In genomic region chr10:29836396-29836795, GRCh38 we compare ENCODE assay signal across 23 cellular contexts.
"Had no signal": no experiment of that assay in that cellular context is flagged by ENCODE, and none has a peak within 500 bp of the region (broad histone marks: within the 10 kb centered on the region; RNA-seq: fewer than 3 reads in every experiment).

No MANE protein-coding gene starts in this region.

- H3K4me3 ChIP-seq: MG63 had no signal

- H3K27me3 Mint-ChIP-seq: activated B cell treated with CpG ODN at 0.5 μM for 24 hours; activated CD4-positive, alpha-beta T cell treated with anti-CD3 and anti-CD28 coated beads, Interleukin-2, amount 10 ng/mL, durations not matched to agents 24 days and 14 days; activated T-cell treated with anti-CD3 and anti-CD28 coated beads, Interleukin-2, amount 50 U/mL, for 24 hours had no signal

- ATAC-seq: activated CD8-positive, alpha-beta memory T cell treated with anti-CD3 and anti-CD28 coated beads, Interleukin-2, amount 10 ng/mL, durations not matched to agents 7 days and 5 days; PC-3; T-helper 17 cell had no signal

- H3K36me3 Mint-ChIP-seq: activated CD8-positive, alpha-beta memory T cell treated with anti-CD3 and anti-CD28 coated beads, Interleukin-2, amount 10 ng/mL, durations not matched to agents 7 days and 5 days; activated naive CD4-positive, alpha-beta T cell treated with anti-CD3 and anti-CD28 coated beads, Interleukin-2, amount 50 U/mL, for 24 hours had no signal

- H3K4me1 Mint-ChIP-seq: activated B cell treated with CpG ODN at 0.5 μM for 24 hours; activated CD4-positive, alpha-beta T cell treated with anti-CD3 and anti-CD28 coated beads, Interleukin-2, amount 10 ng/mL, durations not matched to agents 24 days and 14 days; activated CD8-positive, alpha-beta memory T cell treated with anti-CD3 and anti-CD28 coated beads, Interleukin-2, amount 10 ng/mL, durations not matched to agents 7 days and 5 days; activated naive CD4-positive, alpha-beta T cell treated with anti-CD3 and anti-CD28 coated beads, Interleukin-2, amount 50 U/mL, for 24 hours; T-helper 17 cell had no signal

- DNase-seq: activated B cell treated with CpG ODN at 0.5 μM for 24 hours; activated CD4-positive, alpha-beta T cell treated with anti-CD3 and anti-CD28 coated beads for 1 hour; activated CD4-positive, alpha-beta T cell treated with anti-CD3 and anti-CD28 coated beads, Interleukin-2, amount 10 ng/mL, durations not matched to agents 24 days and 14 days; activated CD4-positive, alpha-beta T cell treated with anti-CD3 and anti-CD28 coated beads, Interleukin-2, amount 50 U/mL, for 48 hours; activated CD8-positive, alpha-beta memory T cell treated with anti-CD3 and anti-CD28 coated beads, Interleukin-2, amount 10 ng/mL, durations not matched to agents 7 days and 5 days; activated effector memory CD4-positive, alpha-beta T cell treated with Interleukin-2 at 50 U/mL for 16 hours; activated naive CD4-positive, alpha-beta T cell; activated T-cell treated with anti-CD3 and anti-CD28 coated beads, Interleukin-2, amount 50 U/mL, for 24 hours; aorta; MG63; MV-4-11; NCI-H1092 treated with DMSO at 0.1 percent for 48 hours; NCI-H1417 treated with DMSO at 0.1 percent for 48 hours; NCI-H1694; NCI-H2029; NCI-H345; NCI-H510A treated with DMSO at 0.1 percent for 48 hours; PC-3; SIG-M5; T-helper 17 cell; T-helper 9 cell had no signal

- H3K9me3 Mint-ChIP-seq: activated B cell treated with CpG ODN at 0.5 μM for 24 hours; activated naive CD4-positive, alpha-beta T cell treated with anti-CD3 and anti-CD28 coated beads, Interleukin-2, amount 50 U/mL, for 24 hours; activated T-cell treated with anti-CD3 and anti-CD28 coated beads, Interleukin-2, amount 50 U/mL, for 24 hours had no signal

- H3K9me3 ChIP-seq: MG63 had no signal

- H3K27me3 ChIP-seq: MG63 had no signal

- H3K36me3 ChIP-seq: MG63 had no signal

- H3K4me3 Mint-ChIP-seq: activated B cell treated with CpG ODN at 0.5 μM for 24 hours; activated CD4-positive, alpha-beta T cell treated with anti-CD3 and anti-CD28 coated beads, Interleukin-2, amount 10 ng/mL, durations not matched to agents 24 days and 14 days; activated CD8-positive, alpha-beta memory T cell treated with anti-CD3 and anti-CD28 coated beads, Interleukin-2, amount 10 ng/mL, durations not matched to agents 7 days and 5 days; activated naive CD4-positive, alpha-beta T cell treated with anti-CD3 and anti-CD28 coated beads, Interleukin-2, amount 50 U/mL, for 24 hours; activated T-cell treated with anti-CD3 and anti-CD28 coated beads, Interleukin-2, amount 50 U/mL, for 24 hours; activated T-helper 1 cell treated with anti-CD3 and anti-CD28 coated beads, Interleukin-12 subunit alpha, Interleukin-12 subunit beta, Interleukin-2, Interleukin-4 antibody, amounts not matched to agents 30 ng/mL and 10 ng/mL and 1 ng/mL, durations not matched to agents 14 hours and 24 hours and 36 hours; T-helper 17 cell had no signal

- H3K27ac Mint-ChIP-seq: activated B cell treated with CpG ODN at 0.5 μM for 24 hours; activated CD4-positive, alpha-beta T cell treated with anti-CD3 and anti-CD28 coated beads, Interleukin-2, amount 10 ng/mL, durations not matched to agents 24 days and 14 days; activated CD8-positive, alpha-beta memory T cell treated with anti-CD3 and anti-CD28 coated beads, Interleukin-2, amount 10 ng/mL, durations not matched to agents 7 days and 5 days; activated naive CD4-positive, alpha-beta T cell treated with anti-CD3 and anti-CD28 coated beads, Interleukin-2, amount 50 U/mL, for 24 hours; activated T-cell treated with anti-CD3 and anti-CD28 coated beads, Interleukin-2, amount 50 U/mL, for 24 hours; activated T-helper 1 cell treated with anti-CD3 and anti-CD28 coated beads, Interleukin-12 subunit alpha, Interleukin-12 subunit beta, Interleukin-2, Interleukin-4 antibody, amounts not matched to agents 30 ng/mL and 10 ng/mL and 1 ng/mL, durations not matched to agents 14 hours and 24 hours and 36 hours; T-helper 17 cell had no signal
